Comparison of ENCODE assay signal across 8 cellular contexts in genomic region chr4:2798399-2799301, GRCh38. TPM values are rescaled to one million over a fixed set of nuclear protein-coding genes. Genes with fewer than 3 reads are reported as not detected.
DNase-seq lines count a peak whose midpoint lies in the region; ATAC-seq lines count a peak whose summit lies in the region.

No MANE protein-coding gene starts in this region.

- DNase-seq in MV-4-11 (lab: John Stamatoyannopoulos, UW) (peak; percentile 51), left ventricle myocardium superior (peak; percentile 83), NK-92 (lab: John Stamatoyannopoulos, UW; ENCODE audit: unreplicated experiment) (no peak), NCI-H2171 treated with DMSO at 0.1 percent for 48 hours (lab: John Stamatoyannopoulos, UW) (no peak)
- DNase-seq in activated T-helper 1 cell treated with anti-CD3 and anti-CD28 coated beads, Interleukin-12 subunit alpha, Interleukin-12 subunit beta, Interleukin-2, Interleukin-4 antibody, amounts not matched to agents 30 ng/mL and 10 ng/mL and 1 ng/mL, durations not matched to agents 14 hours and 24 hours and 36 hours (ENCODE audit: low spot score) = peak; percentile 45

- peaks cover 24% of the 10 kb centered on the region for H4K20me1 ChIP-seq in BLaER1

- peak overlapping the region; percentile 85 for H3K27ac ChIP-seq in BLaER1

- H3K36me3 Mint-ChIP-seq in activated T-helper 1 cell treated with anti-CD3 and anti-CD28 coated beads, Interleukin-12 subunit alpha, Interleukin-12 subunit beta, Interleukin-2, Interleukin-4 antibody, amounts not matched to agents 30 ng/mL and 10 ng/mL and 1 ng/mL, durations not matched to agents 14 hours and 24 hours and 36 hours (ENCODE audit: low read depth) = peaks cover 13% of the 10 kb centered on the region
- H3K36me3 Mint-ChIP-seq in stimulated activated memory B cell treated with anti-CD40 and anti-IgM and Interleukin-4, amounts not matched to agents 10 μg/mL and 1 μg/mL and 100 μg/mL, for 72 hours = no peaks in the 10 kb centered on the region

- H3K9ac ChIP-seq in BLaER1 = peak overlapping the region; percentile 73

- peak overlapping the region; percentile 60 for H3K4me3 ChIP-seq in BLaER1

- H3K9me3 ChIP-seq in BLaER1 = no peaks in the 10 kb centered on the region

- peaks cover 56% of the 10 kb centered on the region for H3K4me1 Mint-ChIP-seq in activated T-helper 1 cell treated with anti-CD3 and anti-CD28 coated beads, Interleukin-12 subunit alpha, Interleukin-12 subunit beta, Interleukin-2, Interleukin-4 antibody, amounts not matched to agents 30 ng/mL and 10 ng/mL and 1 ng/mL, durations not matched to agents 14 hours and 24 hours and 36 hours (ENCODE audit: low read depth)
- peaks cover 79% of the 10 kb centered on the region for H3K4me1 Mint-ChIP-seq in stimulated activated memory B cell treated with anti-CD40 and anti-IgM and Interleukin-4, amounts not matched to agents 10 μg/mL and 1 μg/mL and 100 μg/mL, for 72 hours

- no peaks in the 10 kb centered on the region for H3K27me3 Mint-ChIP-seq in activated T-helper 1 cell treated with anti-CD3 and anti-CD28 coated beads, Interleukin-12 subunit alpha, Interleukin-12 subunit beta, Interleukin-2, Interleukin-4 antibody, amounts not matched to agents 30 ng/mL and 10 ng/mL and 1 ng/mL, durations not matched to agents 14 hours and 24 hours and 36 hours (ENCODE audit: insufficient read depth)
- no peaks in the 10 kb centered on the region for H3K27me3 Mint-ChIP-seq in stimulated activated memory B cell treated with anti-CD40 and anti-IgM and Interleukin-4, amounts not matched to agents 10 μg/mL and 1 μg/mL and 100 μg/mL, for 72 hours

- intact Hi-C loops in activated T-helper 1 cell treated with anti-CD3 and anti-CD28 coated beads, Interleukin-12 subunit alpha, Interleukin-12 subunit beta, Interleukin-2, Interleukin-4 antibody, amounts not matched to agents 30 ng/mL and 10 ng/mL and 1 ng/mL, durations not matched to agents 14 hours and 24 hours and 36 hours (cut with micrococcal nuclease) = loop anchor here (1.0 to 2.0 kb wide), 4 partner anchors 11 to 52 kb away; no protein-coding TSS in a partner anchor
- intact Hi-C loops in left ventricle myocardium superior (cut with micrococcal nuclease) = no loop called here

- H3K4me3 Mint-ChIP-seq in activated T-helper 1 cell treated with anti-CD3 and anti-CD28 coated beads, Interleukin-12 subunit alpha, Interleukin-12 subunit beta, Interleukin-2, Interleukin-4 antibody, amounts not matched to agents 30 ng/mL and 10 ng/mL and 1 ng/mL, durations not matched to agents 14 hours and 24 hours and 36 hours = peak overlapping the region; percentile 87
- H3K4me3 Mint-ChIP-seq in stimulated activated memory B cell treated with anti-CD40 and anti-IgM and Interleukin-4, amounts not matched to agents 10 μg/mL and 1 μg/mL and 100 μg/mL, for 72 hours = peak overlapping the region; percentile 74

- H3K27ac Mint-ChIP-seq in activated T-helper 1 cell treated with anti-CD3 and anti-CD28 coated beads, Interleukin-12 subunit alpha, Interleukin-12 subunit beta, Interleukin-2, Interleukin-4 antibody, amounts not matched to agents 30 ng/mL and 10 ng/mL and 1 ng/mL, durations not matched to agents 14 hours and 24 hours and 36 hours = peak overlapping the region; percentile 92
- peak overlapping the region; percentile 87 for H3K27ac Mint-ChIP-seq in stimulated activated memory B cell treated with anti-CD40 and anti-IgM and Interleukin-4, amounts not matched to agents 10 μg/mL and 1 μg/mL and 100 μg/mL, for 72 hours

- ATAC-seq in GM19372 (IDR thresholded peaks at IDR 0.05; ENCODE audit: low read depth, unreplicated experiment) = peak; percentile 42
- peak; percentile 1 for ATAC-seq in left ventricle myocardium superior
- ATAC-seq in stimulated activated memory B cell treated with anti-CD40 and anti-IgM and Interleukin-4, amounts not matched to agents 10 μg/mL and 1 μg/mL and 100 μg/mL, for 72 hours = peak; percentile 62

- 0 out of 2 replicates have a peak, but pooled peaks cover 4% of the 10 kb centered on the region for H3K27me3 ChIP-seq in BLaER1

- H3K9me3 Mint-ChIP-seq in activated T-helper 1 cell treated with anti-CD3 and anti-CD28 coated beads, Interleukin-12 subunit alpha, Interleukin-12 subunit beta, Interleukin-2, Interleukin-4 antibody, amounts not matched to agents 30 ng/mL and 10 ng/mL and 1 ng/mL, durations not matched to agents 14 hours and 24 hours and 36 hours = no peaks in the 10 kb centered on the region
- no peaks in the 10 kb centered on the region for H3K9me3 Mint-ChIP-seq in stimulated activated memory B cell treated with anti-CD40 and anti-IgM and Interleukin-4, amounts not matched to agents 10 μg/mL and 1 μg/mL and 100 μg/mL, for 72 hours

- H3K4me2 ChIP-seq in BLaER1 = peak overlapping the region; percentile 100

- H3K36me3 ChIP-seq in BLaER1 = no peaks in the 10 kb centered on the region

- peaks cover 98% of the 10 kb centered on the region for H3K4me1 ChIP-seq in BLaER1

RNA-seq across cellular contexts. Expression of gene SH3BP2, which starts 5.8 kb away (rescaled TPM):
- 96.7 and 99.7 TPM in 2 replicates for total RNA-seq in activated T-helper 1 cell treated with anti-CD3 and anti-CD28 coated beads, Interleukin-12 subunit alpha, Interleukin-12 subunit beta, Interleukin-2, Interleukin-4 antibody, amounts not matched to agents 30 ng/mL and 10 ng/mL and 1 ng/mL, durations not matched to agents 14 hours and 24 hours and 36 hours
- 25.6 TPM for total RNA-seq in left ventricle myocardium superior

RNA-seq across cellular contexts. Expression of gene TNIP2, which starts 42.5 kb away (rescaled TPM):
- total RNA-seq in activated T-helper 1 cell treated with anti-CD3 and anti-CD28 coated beads, Interleukin-12 subunit alpha, Interleukin-12 subunit beta, Interleukin-2, Interleukin-4 antibody, amounts not matched to agents 30 ng/mL and 10 ng/mL and 1 ng/mL, durations not matched to agents 14 hours and 24 hours and 36 hours = 96.2 and 98.6 TPM in 2 replicates
- total RNA-seq in left ventricle myocardium superior = 24.0 TPM

RNA-seq across cellular contexts. Expression of gene ADD1, which starts 45.0 kb away (rescaled TPM):
- 200 and 203 TPM in 2 replicates for total RNA-seq in activated T-helper 1 cell treated with anti-CD3 and anti-CD28 coated beads, Interleukin-12 subunit alpha, Interleukin-12 subunit beta, Interleukin-2, Interleukin-4 antibody, amounts not matched to agents 30 ng/mL and 10 ng/mL and 1 ng/mL, durations not matched to agents 14 hours and 24 hours and 36 hours
- total RNA-seq in left ventricle myocardium superior = 228 TPM

Comparison
In these comparisons a context has a peak if more than half of its experiments do, and no peak if none do; other contexts are left out.
1. ATAC-seq: peak in every context shown above with its lines; median percentile 62 in stimulated activated memory B cell treated with anti-CD40 and anti-IgM and Interleukin-4, amounts not matched to agents 10 μg/mL and 1 μg/mL and 100 μg/mL, for 72 hours; 42 in GM19372; 1 in left ventricle myocardium superior.
2. DNase-seq: peak in MV-4-11 (single experiment), activated T-helper 1 cell treated with anti-CD3 and anti-CD28 coated beads, Interleukin-12 subunit alpha, Interleukin-12 subunit beta, Interleukin-2, Interleukin-4 antibody, amounts not matched to agents 30 ng/mL and 10 ng/mL and 1 ng/mL, durations not matched to agents 14 hours and 24 hours and 36 hours (single experiment) and left ventricle myocardium superior (single experiment); none in NK-92 (single experiment) and NCI-H2171 treated with DMSO at 0.1 percent for 48 hours (single experiment).